In genomic region chrX:65643046-65643785, GRCh38 we compare ENCODE assay signal across 2 cellular contexts.
TF ChIP-seq lines count a peak whose summit lies in the region.

No MANE protein-coding gene starts in this region.

TF ChIP-seq in liver, 16 proteins besides CTCF, POLR2A, EP300 and RAD21:
- TF ChIP-seq REST (IDR thresholded peaks at IDR 0.05) = no peak
- TF ChIP-seq YY1 (IDR thresholded peaks at IDR 0.05) = peak; percentile 10
- peak; percentile 47 for TF ChIP-seq MAX (IDR thresholded peaks at IDR 0.05)
- no peak for TF ChIP-seq NR2F2 (IDR thresholded peaks at IDR 0.05)
- TF ChIP-seq FOXA2 (IDR thresholded peaks at IDR 0.05) = no peak
- no peak for TF ChIP-seq FOXA1 (IDR thresholded peaks at IDR 0.05)
- peak; percentile 75 to 78 for TF ChIP-seq HNF4A (conservative IDR thresholded peaks at IDR 0.05)
- TF ChIP-seq HNF4G (IDR thresholded peaks at IDR 0.05) = peak; percentile 46
- TF ChIP-seq SP1 (IDR thresholded peaks at IDR 0.05) = peak; percentile 76
- no peak for TF ChIP-seq GABPA (IDR thresholded peaks at IDR 0.05 in 1 of 2, conservative IDR thresholded peaks at IDR 0.05 in 1 of 2)
- no peak for TF ChIP-seq ZBTB33 (IDR thresholded peaks at IDR 0.05)
- no peak for TF ChIP-seq ATF3 (IDR thresholded peaks at IDR 0.05)
- peak; percentile 28 to 48 for TF ChIP-seq JUND (IDR thresholded peaks at IDR 0.05)
- TF ChIP-seq EGR1 (IDR thresholded peaks at IDR 0.05; ENCODE audit: low read depth in 2 of 2) = peak in 1 of 2 donors; percentile 43
- TF ChIP-seq RXRA (IDR thresholded peaks at IDR 0.05) = peak; percentile 41 to 57
- no peak for TF ChIP-seq TAF1 (conservative IDR thresholded peaks at IDR 0.05)
TF ChIP-seq in liver: peak in this region for 8.

TF ChIP-seq in HepG2, 621 proteins besides CTCF, POLR2A, EP300 and RAD21 (continued from another document):
- no peak for TF ChIP-seq ZNF704 (CRISPR knock-in tag; IDR thresholded peaks at IDR 0.05; ENCODE audit: borderline replicate concordance)
- no peak for TF ChIP-seq ZNF275 (CRISPR knock-in tag; IDR thresholded peaks at IDR 0.05; ENCODE audit: borderline replicate concordance)
- no peak for TF ChIP-seq NR2F6 (IDR thresholded peaks at IDR 0.05)
- TF ChIP-seq NR2F6 (CRISPR knock-in tag; IDR thresholded peaks at IDR 0.05) = no peak
- TF ChIP-seq SMAD3 (CRISPR knock-in tag; IDR thresholded peaks at IDR 0.05) = no peak
- no peak for TF ChIP-seq ZNF615 (CRISPR knock-in tag; IDR thresholded peaks at IDR 0.05; ENCODE audit: borderline replicate concordance)
- TF ChIP-seq ZNF580 (CRISPR knock-in tag; IDR thresholded peaks at IDR 0.05; ENCODE audit: borderline replicate concordance, low read depth) = no peak
- no peak for TF ChIP-seq U2AF2 (IDR thresholded peaks at IDR 0.05; ENCODE audit: low read depth, low read length)
- TF ChIP-seq E2F2 (CRISPR knock-in tag; IDR thresholded peaks at IDR 0.05; ENCODE audit: borderline replicate concordance) = no peak
- TF ChIP-seq FOSL1 (CRISPR knock-in tag; IDR thresholded peaks at IDR 0.05; ENCODE audit: borderline replicate concordance) = no peak
- TF ChIP-seq THAP8 (CRISPR knock-in tag; IDR thresholded peaks at IDR 0.05; ENCODE audit: borderline replicate concordance) = no peak
- no peak for TF ChIP-seq DDIT3 (CRISPR knock-in tag; IDR thresholded peaks at IDR 0.05)
- no peak for TF ChIP-seq ZBTB40 (IDR thresholded peaks at IDR 0.05)
- TF ChIP-seq ZBTB40 (CRISPR knock-in tag; IDR thresholded peaks at IDR 0.05) = no peak
- TF ChIP-seq KLF9 (CRISPR knock-in tag; IDR thresholded peaks at IDR 0.05; ENCODE audit: low read depth) = no peak
- no peak for TF ChIP-seq MXD4 (CRISPR knock-in tag; IDR thresholded peaks at IDR 0.05)
TF ChIP-seq in HepG2: peak in this region for 0.
